Comparison of ENCODE assay signal across 10 cellular contexts in genomic region chr10:43607199-43607573, GRCh38. TPM values are rescaled to one million over a fixed set of nuclear protein-coding genes. Genes with fewer than 3 reads are reported as not detected.
A peak's percentile ranks its signal among the peaks of the same experiment; 100 is the strongest.
DNase-seq lines count a peak whose midpoint lies in the region; ATAC-seq and TF ChIP-seq lines count a peak whose summit lies in the region.
"Had no signal": no experiment of that assay in that cellular context is flagged by ENCODE, and none has a peak within 500 bp of the region (broad histone marks: within the 10 kb centered on the region; RNA-seq: fewer than 3 reads in every experiment).

No MANE protein-coding gene starts in this region.

- H3K27ac ChIP-seq in C4-2B: peak overlapping the region; percentile 95
- no peak overlapping the region for H3K27ac ChIP-seq in duodenal mucosa (ENCODE audit: low read depth, low read length)

- peaks cover 20% of the 10 kb centered on the region for H3K27me3 Mint-ChIP-seq in neural crest cell (ENCODE audit: low read depth)

- ATAC-seq in GM18867 (IDR thresholded peaks at IDR 0.05; ENCODE audit: unreplicated experiment): no peak
- ATAC-seq in HG03432 (IDR thresholded peaks at IDR 0.05; ENCODE audit: unreplicated experiment): no peak
- ATAC-seq in HG02981 (IDR thresholded peaks at IDR 0.05; ENCODE audit: unreplicated experiment): no peak
- no peak for ATAC-seq in GM21528 (IDR thresholded peaks at IDR 0.05; ENCODE audit: low FRiP score, unreplicated experiment)

- H3K4me1 Mint-ChIP-seq in neural crest cell: peaks cover 15% of the 10 kb centered on the region

- H3K4me1 ChIP-seq in duodenal mucosa (ENCODE audit: control insufficient read depth in 1 of 2, insufficient read depth in 2 of 2, low read length in 2 of 2): peaks cover 0 to 8% of the 10 kb centered on the region in 2 donors

- peak overlapping the region in 1 of 2 donors; percentile 48 for H3K9ac ChIP-seq in duodenal mucosa (ENCODE audit: low read depth in 1 of 2, low read length in 2 of 2)

- DNase-seq in MG63 (no peak), neural crest cell (ENCODE audit: low read depth, low spot score) (no peak)
- DNase-seq: activated effector memory CD4-positive, alpha-beta T cell treated with anti-CD3 and anti-CD28 coated beads, Interleukin-2, amount 50 U/mL, for 16 hours; NCI-H1092 treated with DMSO at 0.1 percent for 48 hours had no signal

- H3K27me3 ChIP-seq in MG63 (no peaks in the 10 kb centered on the region), duodenal mucosa (ENCODE audit: control insufficient read depth in 1 of 2, insufficient read depth in 2 of 2, low read length in 2 of 2) (no peaks in the 10 kb centered on the region)

- H3K4me3 ChIP-seq in MG63: peak overlapping the region; percentile 64
- peak overlapping the region; percentile 72 to 84 for H3K4me3 ChIP-seq in duodenal mucosa (ENCODE audit: low read depth in 1 of 2, low read length in 2 of 2)

- no peak for TF ChIP-seq CTCF in C4-2B (conservative IDR thresholded peaks at IDR 0.05)
- TF ChIP-seq CTCF in neural crest cell (conservative IDR thresholded peaks at IDR 0.05): no peak

- H3K9me3 Mint-ChIP-seq in neural crest cell: peaks cover 8% of the 10 kb centered on the region

- peak overlapping the region; percentile 89 for H3K4me3 Mint-ChIP-seq in neural crest cell

- H3K27ac Mint-ChIP-seq in neural crest cell (ENCODE audit: unreplicated experiment): no peak overlapping the region

- peaks cover 31% of the 10 kb centered on the region for H3K36me3 Mint-ChIP-seq in neural crest cell (ENCODE audit: low read depth)

- H3K9me3 ChIP-seq in MG63: peaks cover 5% of the 10 kb centered on the region; the same call in 1 of the 2 replicates
- no peaks in the 10 kb centered on the region for H3K9me3 ChIP-seq in duodenal mucosa (ENCODE audit: control insufficient read depth in 1 of 2, low read length in 2 of 2)

- H3K36me3 ChIP-seq in MG63 (peaks cover 6% of the 10 kb centered on the region), duodenal mucosa (ENCODE audit: control insufficient read depth in 1 of 2, insufficient read depth in 2 of 2, low read length in 2 of 2) (peaks cover 3 to 16% of the 10 kb centered on the region in 2 donors)

RNA-seq across cellular contexts. Expression of gene ZNF485, which starts 0.9 kb away (rescaled TPM):
- 1.9 and 5.5 TPM in 2 replicates for total RNA-seq in MG63 (2014; rRNA removed; shearing (Covaris generic); ENCODE audit: low replicate concordance)
- total RNA-seq in neural crest cell: 8.2 and 8.4 TPM in 2 replicates

RNA-seq across cellular contexts. Expression of gene ZNF239, which starts 32.8 kb away (rescaled TPM):
- 9.2 and 11.0 TPM in 2 replicates for total RNA-seq in MG63 (2014; rRNA removed; shearing (Covaris generic); ENCODE audit: low replicate concordance)
- total RNA-seq in neural crest cell: 11.2 and 12.1 TPM in 2 replicates

RNA-seq across cellular contexts. Expression of gene ZNF32, which starts 41.5 kb away (rescaled TPM):
- total RNA-seq in MG63 (2014; rRNA removed; shearing (Covaris generic); ENCODE audit: low replicate concordance): 70.6 and 72.7 TPM in 2 replicates
- 37.7 and 39.9 TPM in 2 replicates for total RNA-seq in neural crest cell
